Comparison of ENCODE assay signal across 9 cellular contexts in the genomic region with DNA sequence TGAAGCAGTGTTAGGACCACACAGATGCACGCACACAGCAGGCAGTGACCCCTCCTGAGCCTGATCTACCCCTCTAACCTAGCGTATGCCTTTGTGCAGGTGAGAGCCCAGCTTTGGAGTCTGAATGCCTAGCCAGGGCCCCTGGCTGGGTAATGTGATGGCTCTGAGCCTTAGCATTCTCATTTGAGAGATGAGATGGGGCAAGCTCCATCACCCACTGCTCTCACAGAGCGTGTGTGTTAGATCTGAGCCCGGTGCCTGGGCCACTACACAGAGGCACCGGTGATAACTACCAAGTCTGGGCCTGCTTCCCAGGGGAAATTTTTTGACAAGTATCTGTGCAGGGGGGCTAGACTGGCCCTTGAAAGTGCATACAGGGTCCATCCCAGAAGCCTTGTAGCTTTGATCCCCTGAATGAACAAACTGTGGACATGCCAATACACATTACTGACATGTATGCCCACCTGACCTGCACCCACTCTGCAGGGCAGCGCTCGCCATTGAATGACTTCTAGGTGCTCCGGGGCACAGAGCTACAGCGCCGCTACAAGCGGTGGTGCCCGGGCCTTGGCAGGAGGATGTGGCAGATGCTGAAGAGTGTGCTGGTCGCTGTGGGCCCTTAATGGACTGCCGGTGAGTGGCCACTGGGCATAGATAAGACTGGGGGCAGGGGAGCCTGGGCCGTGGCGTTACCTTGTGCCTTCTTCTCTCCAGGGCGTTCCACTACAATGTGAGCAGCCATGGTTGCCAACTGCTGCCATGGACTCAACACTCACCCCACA. TPM values are rescaled to one million over a fixed set of nuclear protein-coding genes. Genes with fewer than 3 reads are reported as not detected.
DNase-seq lines count a peak whose midpoint lies in the region; ATAC-seq and TF ChIP-seq lines count a peak whose summit lies in the region.
"Not testable (repeated sequence)": the region's sequence is repeated elsewhere in the genome, so short reads cannot be mapped to it uniquely, and the experiment has no call there.
"Had no signal": no experiment of that assay in that cellular context is flagged by ENCODE, and none has a peak within 500 bp of the region (broad histone marks: within the 10 kb centered on the region; RNA-seq: fewer than 3 reads in every experiment).

No MANE protein-coding gene starts in this region.

- peak overlapping the region; percentile 88 for H3K27ac ChIP-seq in CD8-positive, alpha-beta memory T cell (ENCODE audit: low read depth, low read length)
- H3K27ac ChIP-seq in colonic mucosa, right atrium auricular region, psoas muscle, tibial artery: not testable (repeated sequence)

- not testable (repeated sequence) for H3K9ac ChIP-seq in colonic mucosa (ENCODE audit: low read depth in 2 of 2, low read length in 2 of 2)

- not testable (repeated sequence) for H3K36me3 Mint-ChIP-seq in CD8-positive, alpha-beta memory T cell

- intact Hi-C loops in colonic mucosa (cut with DNase I); mucosa of descending colon (cut with DNase I, micrococcal nuclease); psoas muscle (cut with DNase I); tibial artery (cut with DNase I; ENCODE audit: low total_unique reads): not testable (repeated sequence)

- H3K27ac Mint-ChIP-seq in CD8-positive, alpha-beta memory T cell: peak overlapping the region in 4 of 8 donors; percentile 29 to 56 (median 44)

- H3K9me3 ChIP-seq in CD8-positive, alpha-beta memory T cell (ENCODE audit: low read length); colonic mucosa; right atrium auricular region; mucosa of descending colon; psoas muscle; tibial artery: not testable (repeated sequence)

- H3K36me3 ChIP-seq in CD8-positive, alpha-beta memory T cell (ENCODE audit: insufficient read depth, low read length); colonic mucosa; right atrium auricular region; mucosa of descending colon (ENCODE audit: low read depth); tibial artery: not testable (repeated sequence)
- H3K36me3 ChIP-seq in psoas muscle (ENCODE audit: insufficient read depth in 1 of 2, low read depth in 1 of 2): peaks cover 0 to 16% of the 10 kb centered on the region in 2 donors

- peak overlapping the region in 3 of 7 donors; percentile 14 to 59 (median 39) for H3K4me3 Mint-ChIP-seq in CD8-positive, alpha-beta memory T cell

- H3K4me1 Mint-ChIP-seq in CD8-positive, alpha-beta memory T cell: not testable (repeated sequence)

- not testable (repeated sequence) for H3K9me3 Mint-ChIP-seq in CD8-positive, alpha-beta memory T cell

- CTCF ChIA-PET in CD8-positive, alpha-beta memory T cell (lab: Charles Lee): not testable (repeated sequence)

- H3K27me3 Mint-ChIP-seq in CD8-positive, alpha-beta memory T cell: not testable (repeated sequence)

- peak in 2 of 5 donors; percentile 0 to 42 for DNase-seq in CD8-positive, alpha-beta memory T cell
- DNase-seq in activated CD4-positive, alpha-beta T cell treated with anti-CD3 and anti-CD28 coated beads for 1 hour: peak; percentile 12
- DNase-seq in activated effector memory CD4-positive, alpha-beta T cell treated with Interleukin-2 at 50 U/mL for 16 hours: peak; percentile 0
- DNase-seq in colonic mucosa: peak; percentile 22
- DNase-seq in right atrium auricular region (ENCODE audit: low spot score): peak; percentile 58
- peak; percentile 21 to 59 (median 37) for DNase-seq in mucosa of descending colon
- DNase-seq in psoas muscle: peak; percentile 18 to 52
- peak; percentile 19 to 68 for DNase-seq in tibial artery

- H3K4me1 ChIP-seq in CD8-positive, alpha-beta memory T cell (ENCODE audit: insufficient read depth, low read length): peaks cover 35% of the 10 kb centered on the region
- H3K4me1 ChIP-seq in colonic mucosa: peaks cover 26% of the 10 kb centered on the region
- H3K4me1 ChIP-seq in right atrium auricular region: peaks cover 0 to 43% of the 10 kb centered on the region in 2 donors
- H3K4me1 ChIP-seq in mucosa of descending colon (ENCODE audit: low read depth): peaks cover 26% of the 10 kb centered on the region
- H3K4me1 ChIP-seq in psoas muscle: peaks cover 35% of the 10 kb centered on the region
- peaks cover 5 to 44% (median 26%) of the 10 kb centered on the region in 4 donors for H3K4me1 ChIP-seq in tibial artery

- not testable (repeated sequence) for TF ChIP-seq CTCF in colonic mucosa (IDR thresholded peaks at IDR 0.05); right atrium auricular region (IDR thresholded peaks at IDR 0.05); mucosa of descending colon (IDR thresholded peaks at IDR 0.05); psoas muscle (IDR thresholded peaks at IDR 0.05); tibial artery (IDR thresholded peaks at IDR 0.05)

- not testable (repeated sequence) for H3K4me3 ChIP-seq in CD8-positive, alpha-beta memory T cell (ENCODE audit: low read length); colonic mucosa; right atrium auricular region; mucosa of descending colon; psoas muscle; tibial artery

- WGBS in psoas muscle, 3 donors: 90 to 93% (median 90%) methylated on average over 16 to 17 of the region's 17 CpGs

- H3K27me3 ChIP-seq in CD8-positive, alpha-beta memory T cell (ENCODE audit: insufficient read depth, low read length, poor library complexity, severe bottlenecking); colonic mucosa; right atrium auricular region: not testable (repeated sequence)
- H3K27me3 ChIP-seq in psoas muscle (ENCODE audit: insufficient read depth in 3 of 3, low read length in 2 of 3) (peaks cover 0 to 12% (median 2%) of the 10 kb centered on the region in 3 donors), tibial artery (peaks cover 0 to 16% of the 10 kb centered on the region in 2 donors)

- not testable (repeated sequence) for ATAC-seq in mucosa of descending colon, psoas muscle

- POLR2A ChIA-PET in CD8-positive, alpha-beta memory T cell (lab: Charles Lee): interaction anchor here (0.6 kb wide), 1 partner anchor 258 kb away, joined by 4 read pairs; no protein-coding TSS in a partner anchor

RNA-seq across cellular contexts. Expression of a gene that starts 20.7 kb away (rescaled TPM):
- 1,000 to 10,000 TPM; 1,293 to 1,300 TPM for total RNA-seq in CD8-positive, alpha-beta memory T cell
- not detected for polyA plus RNA-seq in CD8-positive, alpha-beta memory T cell
- total RNA-seq in colonic mucosa: 1,000 to 10,000 TPM; 1,159 to 2,517 TPM
- total RNA-seq in right atrium auricular region: not detected
- 1,000 to 10,000 TPM; 2,195 to 6,222 (median 2,378) TPM for total RNA-seq in mucosa of descending colon
- 1,000 to 10,000 TPM; 1,264 to 5,208 (median 3,151) TPM for total RNA-seq in psoas muscle
- not detected for polyA plus RNA-seq in psoas muscle
- total RNA-seq: myocyte had no signal

RNA-seq across cellular contexts. Expression of a gene that starts 32.7 kb away (rescaled TPM):
- total RNA-seq in CD8-positive, alpha-beta memory T cell: 1 to 10 TPM; 7.6 to 7.9 TPM
- polyA plus RNA-seq in CD8-positive, alpha-beta memory T cell: 9.7 TPM
- total RNA-seq in colonic mucosa: 10 to 100 TPM; 45.2 to 54.3 TPM
- total RNA-seq in right atrium auricular region: 10 to 100 TPM; 15.1 to 20.0 TPM
- total RNA-seq in mucosa of descending colon: 100 to 1,000 TPM in 2 of 3 donors, 10 to 100 TPM in 1; 80.2 to 169 (median 104) TPM
- total RNA-seq in psoas muscle: 10 to 100 TPM in 1 of 4 donors, 1 to 10 TPM in 3; 5.3 to 20.9 (median 7.3) TPM
- 10 to 100 TPM in 1 of 3 donors, 1 to 10 TPM in 2; 2.4 to 12.5 (median 6.1) TPM for polyA plus RNA-seq in psoas muscle

Comparison
In these comparisons a context has a peak if more than half of its experiments do, and no peak if none do; other contexts are left out.
1. RNA of a gene that starts 20.7 kb away (total RNA-seq): 1,264 to 5,208 TPM in psoas muscle, 1,159 to 2,517 TPM in colonic mucosa, 2,195 to 6,222 TPM in mucosa of descending colon and 1,293 to 1,300 TPM in CD8-positive, alpha-beta memory T cell; not detected in right atrium auricular region; every median in the first group is over 1,000 times any median in the second.